In the genomic region with DNA sequence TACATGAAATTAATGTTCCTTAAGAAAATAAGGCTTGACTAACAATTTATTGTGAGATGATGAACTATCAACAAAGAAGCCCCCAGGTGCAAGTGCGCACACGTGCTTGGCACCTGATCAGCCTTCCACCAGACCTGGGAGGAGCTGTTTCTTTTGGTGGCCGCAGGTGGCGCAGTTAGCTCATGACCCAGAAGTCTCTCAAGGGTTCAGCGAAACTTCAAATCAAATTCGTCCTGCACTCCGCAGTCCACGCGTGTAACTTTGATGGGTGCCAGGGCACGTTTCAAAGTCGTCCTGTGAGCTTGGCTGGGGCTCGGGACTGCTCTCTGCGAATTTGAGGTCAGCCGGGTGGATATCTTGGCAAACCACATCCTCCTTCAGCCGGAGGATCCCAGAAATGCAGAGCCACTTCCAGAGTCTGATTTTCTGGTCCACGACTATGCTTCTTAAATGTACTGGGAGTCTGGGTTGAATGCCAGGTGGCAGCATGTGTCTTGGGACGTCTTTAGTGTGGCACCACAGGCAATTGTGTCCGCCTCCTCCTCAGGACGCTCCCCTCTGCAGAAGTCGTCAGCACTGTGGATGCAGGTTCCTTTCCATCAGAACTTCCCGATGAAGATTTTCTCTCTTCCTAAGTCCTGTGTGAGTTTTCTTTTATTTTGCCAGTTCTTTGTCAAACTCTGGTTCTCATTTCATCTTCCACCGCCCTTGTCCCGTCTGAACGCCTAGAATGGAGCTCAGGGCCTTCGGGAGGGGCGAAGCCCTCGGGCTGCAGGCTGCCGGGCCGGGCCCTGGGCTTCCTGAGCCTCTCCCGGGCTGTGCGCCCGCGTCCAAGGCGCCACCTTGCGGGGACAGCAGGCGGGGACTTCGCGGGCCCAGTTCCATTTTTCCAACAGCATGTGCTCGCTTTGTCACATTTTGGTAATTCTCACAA, we compare ENCODE assay signal across 7 cellular contexts.
A peak's percentile ranks its signal among the peaks of the same experiment; 100 is the strongest.
DNase-seq lines count a peak whose midpoint lies in the region; ATAC-seq and TF ChIP-seq lines count a peak whose summit lies in the region.

No MANE protein-coding gene starts in this region.

- ATAC-seq in HG03442 (IDR thresholded peaks at IDR 0.05; ENCODE audit: unreplicated experiment) (peak; percentile 42), SK-N-SH treated with all-trans-retinoic acid at 6 μM for 48 hours (no peak)

- DNase-seq in activated naive CD4-positive, alpha-beta T cell treated with anti-CD3 and anti-CD28 coated beads, Interleukin-2, amount 50 U/mL, for 16 hours, result peak; percentile 53
- DNase-seq in iPS-NIHi7 (ENCODE audit: extremely low spot score) (peak; percentile 90), mesenteric fat pad (ENCODE audit: low spot score) (no peak), NCI-H2029 (lab: John Stamatoyannopoulos, UW) (no peak)
- DNase-seq in stimulated activated CD8-positive, alpha-beta memory T cell treated with anti-CD3 and anti-CD28 coated beads, Interleukin-4, amount 100 ng/mL, for 48 hours, result peak; percentile 61

TF ChIP-seq in SK-N-SH treated with all-trans-retinoic acid at 6 μM for 48 hours, 23 proteins besides CTCF, POLR2A, EP300 and RAD21:
- TF ChIP-seq, protein P1, sequence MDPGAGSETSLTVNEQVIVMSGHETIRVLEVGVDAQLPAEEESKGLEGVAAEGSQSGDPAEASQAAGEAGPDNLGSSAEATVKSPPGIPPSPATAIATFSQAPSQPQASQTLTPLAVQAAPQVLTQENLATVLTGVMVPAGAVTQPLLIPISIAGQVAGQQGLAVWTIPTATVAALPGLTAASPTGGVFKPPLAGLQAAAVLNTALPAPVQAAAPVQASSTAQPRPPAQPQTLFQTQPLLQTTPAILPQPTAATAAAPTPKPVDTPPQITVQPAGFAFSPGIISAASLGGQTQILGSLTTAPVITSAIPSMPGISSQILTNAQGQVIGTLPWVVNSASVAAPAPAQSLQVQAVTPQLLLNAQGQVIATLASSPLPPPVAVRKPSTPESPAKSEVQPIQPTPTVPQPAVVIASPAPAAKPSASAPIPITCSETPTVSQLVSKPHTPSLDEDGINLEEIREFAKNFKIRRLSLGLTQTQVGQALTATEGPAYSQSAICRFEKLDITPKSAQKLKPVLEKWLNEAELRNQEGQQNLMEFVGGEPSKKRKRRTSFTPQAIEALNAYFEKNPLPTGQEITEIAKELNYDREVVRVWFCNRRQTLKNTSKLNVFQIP (CRISPR knock-in tag; IDR thresholded peaks at IDR 0.05; ENCODE audit: borderline replicate concordance, low read depth), result no peak
- no peak for TF ChIP-seq CREB5 (CRISPR knock-in tag; IDR thresholded peaks at IDR 0.05; ENCODE audit: low read depth)
- no peak for TF ChIP-seq ZNF8 (CRISPR knock-in tag; IDR thresholded peaks at IDR 0.05)
- no peak for TF ChIP-seq RARB (CRISPR knock-in tag; IDR thresholded peaks at IDR 0.05)
- no peak for TF ChIP-seq BACH2 (CRISPR knock-in tag; IDR thresholded peaks at IDR 0.05; ENCODE audit: borderline replicate concordance)
- TF ChIP-seq PPARA (CRISPR knock-in tag; IDR thresholded peaks at IDR 0.05; ENCODE audit: borderline replicate concordance), result no peak
- TF ChIP-seq TCF4 (CRISPR knock-in tag; IDR thresholded peaks at IDR 0.05; ENCODE audit: borderline replicate concordance), result no peak
- TF ChIP-seq CSDC2 (CRISPR knock-in tag; IDR thresholded peaks at IDR 0.05), result no peak
- TF ChIP-seq OSR1 (CRISPR knock-in tag; IDR thresholded peaks at IDR 0.05), result no peak

Comparison
In these comparisons a context has a peak if more than half of its experiments do, and no peak if none do; other contexts are left out.
1. DNase-seq: peak in activated naive CD4-positive, alpha-beta T cell treated with anti-CD3 and anti-CD28 coated beads, Interleukin-2, amount 50 U/mL, for 16 hours (single experiment), iPS-NIHi7 (single experiment) and stimulated activated CD8-positive, alpha-beta memory T cell treated with anti-CD3 and anti-CD28 coated beads, Interleukin-4, amount 100 ng/mL, for 48 hours (single experiment); none in mesenteric fat pad (single experiment) and NCI-H2029 (single experiment).